Comparison of ENCODE assay signal across 23 cellular contexts in genomic region chr15:78663703-78664102, GRCh38. TPM values are rescaled to one million over a fixed set of nuclear protein-coding genes. Genes with fewer than 3 reads are reported as not detected.
A peak's percentile ranks its signal among the peaks of the same experiment; 100 is the strongest.
DNase-seq lines count a peak whose midpoint lies in the region; ATAC-seq and TF ChIP-seq lines count a peak whose summit lies in the region.
"Had no signal": no experiment of that assay in that cellular context is flagged by ENCODE, and none has a peak within 500 bp of the region (broad histone marks: within the 10 kb centered on the region; RNA-seq: fewer than 3 reads in every experiment).

No MANE protein-coding gene starts in this region.

- ATAC-seq in HG02840 (IDR thresholded peaks at IDR 0.05; ENCODE audit: low FRiP score, unreplicated experiment): no peak
- ATAC-seq: CD8-positive, alpha-beta T cell; GM23338; K562; Panc1 had no signal

- H3K27me3 ChIP-seq in BLaER1: no peaks in the 10 kb centered on the region
- no peaks in the 10 kb centered on the region for H3K27me3 ChIP-seq in PC-9 (ENCODE audit: insufficient read depth, low read depth)
- H3K27me3 ChIP-seq: MG63 had no signal

- H3K4me3 ChIP-seq in BLaER1 (peak overlapping the region; percentile 21; the same call in 1 of the 2 replicates), PC-9 (no peak overlapping the region)
- H3K4me3 ChIP-seq: A549, GM23338, K562, MG63 had no signal

- H3K4me1 ChIP-seq in BLaER1 (peaks cover 97% of the 10 kb centered on the region), PC-9 (replicated peaks; ENCODE audit: insufficient read depth) (peaks cover 13% of the 10 kb centered on the region)
- H3K4me1 ChIP-seq: A549, Caco-2 had no signal

- no peak for TF ChIP-seq CTCF in PC-9 (conservative IDR thresholded peaks at IDR 0.05)

- POLR2A ChIA-PET in PC-9 (lab: Charles Lee; ENCODE audit: unreplicated experiment): interaction anchor here (0.6 kb wide), 1 partner anchor 361 kb away, joined by 3 read pairs; no protein-coding TSS in a partner anchor

- H3K27ac ChIP-seq in BLaER1: peak overlapping the region; percentile 81; the same call in 1 of the 2 replicates
- H3K27ac ChIP-seq in PC-9: peak overlapping the region; percentile 50
- H3K27ac ChIP-seq in caudate nucleus (ENCODE audit: low read depth, low read length): no peak overlapping the region
- H3K27ac ChIP-seq: A549, C4-2B had no signal

- BruUV-seq in PC-9 (replicated peaks; lab: Mats Ljungman, UMichigan): no TSS peak

- H3K9ac ChIP-seq in BLaER1: peak overlapping the region; percentile 25; the same call in 1 of the 2 replicates

- H3K4me2 ChIP-seq in BLaER1: peak overlapping the region; percentile 83
- H3K4me2 ChIP-seq in PC-9: peak overlapping the region; percentile 36
- H3K4me2 ChIP-seq: A549, GM23338 had no signal

- H2AFZ ChIP-seq in PC-9: no peak overlapping the region
- H2AFZ ChIP-seq: GM23338 had no signal

- H3K79me2 ChIP-seq in PC-9 (ENCODE audit: low read depth): no peaks in the 10 kb centered on the region

- intact Hi-C loops in PC-9 (cut with micrococcal nuclease; ENCODE audit: unreplicated experiment): no loop called here

- in situ Hi-C loops in Caki2 (cut with HindIII; ENCODE audit: low pct_unique_long_range_greater_than_20kb, low sequenced_read_pairs): no loop called here

- H3K9me2 ChIP-seq in PC-9 (ENCODE audit: insufficient read depth): no peaks in the 10 kb centered on the region

- peak; percentile 11 for DNase-seq in Caki2 (ENCODE audit: low read depth)
- DNase-seq in PC-9: peak in 1 of 2 experiments; percentile 13
- DNase-seq in left kidney (ENCODE audit: low read depth, low spot score): peak; percentile 84
- DNase-seq in caudate nucleus (lab: John Stamatoyannopoulos, UW): no peak
- DNase-seq in NCI-H2196 (lab: John Stamatoyannopoulos, UW; ENCODE audit: unreplicated experiment): no peak
- DNase-seq: AML-193; Caco-2; CD8-positive, alpha-beta T cell; DMS153; H9; NCI-H2029; NCI-H226; NCI-H510A treated with DMSO at 0.1 percent for 48 hours; SHP77 treated with DMSO at 0.1 percent for 48 hours had no signal

- H3K36me3 ChIP-seq in BLaER1 (no peaks in the 10 kb centered on the region), PC-9 (ENCODE audit: low read depth) (no peaks in the 10 kb centered on the region)
- H3K36me3 ChIP-seq: MG63 had no signal

- 0 out of 2 replicates have a peak, but pooled peaks cover 5% of the 10 kb centered on the region for H3F3A ChIP-seq in PC-9 (ENCODE audit: insufficient read depth, low read depth)

- H3K9me3 ChIP-seq in BLaER1 (no peaks in the 10 kb centered on the region), PC-9 (ENCODE audit: insufficient read depth, low read depth) (no peaks in the 10 kb centered on the region)
- H3K9me3 ChIP-seq: A549, Caco-2, MG63 had no signal

- H4K20me1 ChIP-seq in BLaER1: no peaks in the 10 kb centered on the region
- no peaks in the 10 kb centered on the region for H4K20me1 ChIP-seq in PC-9 (ENCODE audit: insufficient read depth)

- CTCF ChIA-PET in PC-9 (lab: Charles Lee): no interaction called here

RNA-seq across cellular contexts. Expression of gene CHRNB4, which starts 22.7 kb away (rescaled TPM):
- 6.5 TPM in 1 of 2 replicates, not detected in the other for total RNA-seq in Caki2 (2014; rRNA removed; shearing (Covaris generic); ENCODE audit: low replicate concordance)
- total RNA-seq in PC-9 (2021): 0.13 TPM in 1 of 2 replicates, not detected in the other
- total RNA-seq: CD8-positive, alpha-beta T cell; T-helper 1 cell treated with Interleukin-12 subunit alpha and Interleukin-12 subunit beta and Interleukin-4 antibody, amounts not matched to agents 30 ng/mL and 1 ng/mL, for 36 hours had no signal

RNA-seq across cellular contexts. Expression of gene CHRNA3, which starts 42.9 kb away (rescaled TPM):
- not detected in 2 replicates for total RNA-seq in Caki2 (2014; rRNA removed; shearing (Covaris generic); ENCODE audit: low replicate concordance)
- not detected in 2 replicates for total RNA-seq in PC-9 (2021)
- total RNA-seq: Caco-2; CD8-positive, alpha-beta T cell; K562; T-helper 1 cell treated with Interleukin-12 subunit alpha and Interleukin-12 subunit beta and Interleukin-4 antibody, amounts not matched to agents 30 ng/mL and 1 ng/mL, for 36 hours had no signal

Comparison
In these comparisons a context has a peak if more than half of its experiments do, and no peak if none do; other contexts are left out.
1. DNase-seq: peak in Caki2 (single experiment) and left kidney (single experiment); none in caudate nucleus (0 of 61) and NCI-H2196 (single experiment).